Comparison of ENCODE assay signal across 12 cellular contexts in genomic region chr2:193187816-193188215, GRCh38.
DNase-seq lines count a peak whose midpoint lies in the region; ATAC-seq and TF ChIP-seq lines count a peak whose summit lies in the region.
"Had no signal": no experiment of that assay in that cellular context is flagged by ENCODE, and none has a peak within 500 bp of the region (broad histone marks: within the 10 kb centered on the region; RNA-seq: fewer than 3 reads in every experiment).

No MANE protein-coding gene starts in this region.

- no peaks in the 10 kb centered on the region for H3K9me3 ChIP-seq in prostate gland

- H3K27me3 Mint-ChIP-seq in activated naive CD8-positive, alpha-beta T cell, result no peaks in the 10 kb centered on the region
- no peaks in the 10 kb centered on the region for H3K27me3 Mint-ChIP-seq in activated naive CD8-positive, alpha-beta T cell treated with anti-CD3 and anti-CD28 coated beads for 36 hours
- H3K27me3 Mint-ChIP-seq in activated T-helper 17 cell treated with anti-CD3 and anti-CD28 coated beads, Interleukin-2, amount 50 U/mL, for 72 hours, result no peaks in the 10 kb centered on the region
- H3K27me3 Mint-ChIP-seq in stimulated activated naive B cell treated with anti-CD40 and anti-IgM and Interleukin-4, amounts not matched to agents 10 μg/mL and 1 μg/mL and 100 μg/mL, for 72 hours, result no peaks in the 10 kb centered on the region
- H3K27me3 Mint-ChIP-seq: stimulated activated naive CD8-positive, alpha-beta T cell treated with anti-CD3 and anti-CD28 coated beads, Interleukin-15, amount 100 ng/mL, for 72 hours had no signal

- H3K27ac ChIP-seq in prostate gland, result no peak overlapping the region

- no peak overlapping the region for H3K27ac Mint-ChIP-seq in activated naive CD8-positive, alpha-beta T cell
- no peak overlapping the region for H3K27ac Mint-ChIP-seq in activated naive CD8-positive, alpha-beta T cell treated with anti-CD3 and anti-CD28 coated beads for 36 hours
- H3K27ac Mint-ChIP-seq in activated T-helper 17 cell treated with anti-CD3 and anti-CD28 coated beads, Interleukin-2, amount 50 U/mL, for 72 hours, result no peak overlapping the region
- H3K27ac Mint-ChIP-seq in stimulated activated naive B cell treated with anti-CD40 and anti-IgM and Interleukin-4, amounts not matched to agents 10 μg/mL and 1 μg/mL and 100 μg/mL, for 72 hours, result no peak overlapping the region

- no peak for TF ChIP-seq CTCF in prostate gland (IDR thresholded peaks at IDR 0.05)

- H3K27me3 ChIP-seq in prostate gland (replicated peaks; ENCODE audit: insufficient read depth), result no peaks in the 10 kb centered on the region

- no peaks in the 10 kb centered on the region for H3K4me1 ChIP-seq in prostate gland (replicated peaks)

- TF ChIP-seq POLR2A in prostate gland (IDR thresholded peaks at IDR 0.05), result no peak

- peaks cover 9% of the 10 kb centered on the region for H3K4me1 Mint-ChIP-seq in activated naive CD8-positive, alpha-beta T cell (ENCODE audit: low read depth)
- peaks cover 7% of the 10 kb centered on the region for H3K4me1 Mint-ChIP-seq in activated naive CD8-positive, alpha-beta T cell treated with anti-CD3 and anti-CD28 coated beads for 36 hours
- no peaks in the 10 kb centered on the region for H3K4me1 Mint-ChIP-seq in activated T-helper 17 cell treated with anti-CD3 and anti-CD28 coated beads, Interleukin-2, amount 50 U/mL, for 72 hours
- peaks cover 6 to 12% of the 10 kb centered on the region in 2 donors for H3K4me1 Mint-ChIP-seq in stimulated activated naive B cell treated with anti-CD40 and anti-IgM and Interleukin-4, amounts not matched to agents 10 μg/mL and 1 μg/mL and 100 μg/mL, for 72 hours

- H3K36me3 ChIP-seq in prostate gland, result no peaks in the 10 kb centered on the region

- WGBS in prostate gland, result 28% methylated on average over 2 of the region's 2 CpGs

- intact Hi-C loops in prostate gland (cut with DNase I), result no loop called here

- DNase-seq in activated naive CD8-positive, alpha-beta T cell treated with anti-CD3 and anti-CD28 coated beads for 36 hours, result no peak
- DNase-seq in stimulated activated naive B cell treated with anti-CD40 and anti-IgM and Interleukin-4, amounts not matched to agents 10 μg/mL and 1 μg/mL and 100 μg/mL, for 72 hours, result no peak
- DNase-seq in prostate gland (ENCODE audit: low spot score) (no peak), GOT3 (lab: John Stamatoyannopoulos, UW) (no peak)
- DNase-seq in stimulated activated naive CD4-positive, alpha-beta T cell treated with Interleukin-2 at 50 U/mL for 16 hours (lab: John Stamatoyannopoulos, UW), result no peak
- DNase-seq: activated CD4-positive, alpha-beta T cell treated with anti-CD3 and anti-CD28 coated beads, Interleukin-2, amount 50 U/mL, for 1 hour; erythroblast; Kasumi-1; stimulated activated naive CD8-positive, alpha-beta T cell treated with anti-CD3 and anti-CD28 coated beads, Interleukin-15, amount 100 ng/mL, for 72 hours had no signal

- H3K9me3 Mint-ChIP-seq in activated naive CD8-positive, alpha-beta T cell (ENCODE audit: low read depth), result no peaks in the 10 kb centered on the region
- no peaks in the 10 kb centered on the region for H3K9me3 Mint-ChIP-seq in activated naive CD8-positive, alpha-beta T cell treated with anti-CD3 and anti-CD28 coated beads for 36 hours
- no peaks in the 10 kb centered on the region for H3K9me3 Mint-ChIP-seq in activated T-helper 17 cell treated with anti-CD3 and anti-CD28 coated beads, Interleukin-2, amount 50 U/mL, for 72 hours
- no peaks in the 10 kb centered on the region for H3K9me3 Mint-ChIP-seq in stimulated activated naive B cell treated with anti-CD40 and anti-IgM and Interleukin-4, amounts not matched to agents 10 μg/mL and 1 μg/mL and 100 μg/mL, for 72 hours
- H3K9me3 Mint-ChIP-seq: stimulated activated naive CD8-positive, alpha-beta T cell treated with anti-CD3 and anti-CD28 coated beads, Interleukin-15, amount 100 ng/mL, for 72 hours had no signal

- no peaks in the 10 kb centered on the region for H3K36me3 Mint-ChIP-seq in activated naive CD8-positive, alpha-beta T cell
- no peaks in the 10 kb centered on the region for H3K36me3 Mint-ChIP-seq in activated naive CD8-positive, alpha-beta T cell treated with anti-CD3 and anti-CD28 coated beads for 36 hours
- H3K36me3 Mint-ChIP-seq in activated T-helper 17 cell treated with anti-CD3 and anti-CD28 coated beads, Interleukin-2, amount 50 U/mL, for 72 hours (ENCODE audit: low read depth), result no peaks in the 10 kb centered on the region
- no peaks in the 10 kb centered on the region for H3K36me3 Mint-ChIP-seq in stimulated activated naive B cell treated with anti-CD40 and anti-IgM and Interleukin-4, amounts not matched to agents 10 μg/mL and 1 μg/mL and 100 μg/mL, for 72 hours

- H3K4me3 ChIP-seq in prostate gland, result no peak overlapping the region

- ATAC-seq in HG03060 (IDR thresholded peaks at IDR 0.05; ENCODE audit: low read depth, unreplicated experiment), result peak; percentile 47
- ATAC-seq in activated T-helper 17 cell treated with anti-CD3 and anti-CD28 coated beads, Interleukin-2, amount 50 U/mL, for 72 hours (replicated peaks), result no peak
- no peak for ATAC-seq in stimulated activated naive B cell treated with anti-CD40 and anti-IgM and Interleukin-4, amounts not matched to agents 10 μg/mL and 1 μg/mL and 100 μg/mL, for 72 hours (replicated peaks)
- ATAC-seq: stimulated activated naive CD8-positive, alpha-beta T cell treated with anti-CD3 and anti-CD28 coated beads, Interleukin-15, amount 100 ng/mL, for 72 hours had no signal

- peak overlapping the region; percentile 27 for H3K4me3 Mint-ChIP-seq in activated naive CD8-positive, alpha-beta T cell
- no peak overlapping the region for H3K4me3 Mint-ChIP-seq in activated naive CD8-positive, alpha-beta T cell treated with anti-CD3 and anti-CD28 coated beads for 36 hours
- peak overlapping the region; percentile 16 for H3K4me3 Mint-ChIP-seq in activated T-helper 17 cell treated with anti-CD3 and anti-CD28 coated beads, Interleukin-2, amount 50 U/mL, for 72 hours
- H3K4me3 Mint-ChIP-seq in stimulated activated naive B cell treated with anti-CD40 and anti-IgM and Interleukin-4, amounts not matched to agents 10 μg/mL and 1 μg/mL and 100 μg/mL, for 72 hours, result peak overlapping the region; percentile 62 to 72
